Comparison of ENCODE assay signal across 8 cellular contexts in the genomic region with DNA sequence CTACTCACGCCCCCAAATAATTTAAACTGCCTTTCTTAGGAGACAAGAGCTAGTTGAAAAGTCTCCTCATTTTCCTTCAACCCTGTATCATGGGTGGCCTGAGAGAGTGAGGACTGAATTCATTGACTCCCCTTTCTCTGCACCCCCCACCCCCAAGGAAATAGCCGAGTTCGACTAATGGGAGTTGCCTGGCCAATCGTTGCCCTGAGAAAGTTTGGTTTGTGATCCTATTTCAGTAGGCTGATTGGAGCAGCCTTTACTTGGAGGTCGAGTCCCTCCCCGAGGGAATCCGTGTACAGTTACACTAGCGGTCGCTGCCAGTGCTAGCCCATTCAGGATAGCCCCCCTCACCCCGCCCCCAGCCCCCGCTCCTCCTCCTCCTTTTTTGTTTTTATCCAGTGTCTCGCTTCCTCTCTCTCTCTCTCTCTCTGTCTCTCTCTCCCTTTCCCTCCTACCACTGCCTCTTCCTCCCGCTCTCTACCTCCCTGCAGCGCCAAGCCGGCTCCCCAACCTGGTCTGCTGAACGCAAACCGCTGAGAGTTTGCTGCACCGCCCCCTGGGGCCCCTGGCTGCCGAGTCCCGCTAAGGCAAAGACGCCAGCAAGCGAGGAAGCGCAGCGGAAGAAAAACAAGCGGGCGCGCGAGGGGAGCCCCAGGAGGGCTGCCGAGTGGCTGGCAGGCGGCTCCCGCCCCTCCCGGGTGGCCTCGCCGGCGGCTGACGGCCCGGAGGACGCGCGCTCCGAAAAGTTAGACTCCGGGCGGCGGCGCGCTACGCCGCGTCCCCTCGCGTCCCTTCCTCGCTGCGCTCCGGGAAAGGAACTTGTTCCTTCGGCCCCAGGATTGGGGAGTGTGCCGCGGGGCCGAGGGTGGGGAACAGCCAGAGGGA. TPM values are rescaled to one million over a fixed set of nuclear protein-coding genes. Genes with fewer than 3 reads are reported as not detected.
A peak's percentile ranks its signal among the peaks of the same experiment; 100 is the strongest.
DNase-seq lines count a peak whose midpoint lies in the region; TF ChIP-seq lines count a peak whose summit lies in the region.

A gene (plus strand): TSS at position 419 of the 885 bp plus-strand sequence. CDS start 524 bp downstream, outside the sequence.

- H2BK120ac ChIP-seq in H9 (ENCODE audit: low read depth, low read length, poor library complexity, severe bottlenecking) (no peak within 1 kb of the TSS), mesenchymal stem cell (ENCODE audit: low read depth, low read length) (no peak within 1 kb of the TSS)

- H3K9ac ChIP-seq in H9 (ENCODE audit: extremely low read depth, insufficient read length, low read length) (peak within 1 kb of the TSS; percentile 50), mesenchymal stem cell (ENCODE audit: low read length) (peak within 1 kb of the TSS; percentile 84)

- H2AK5ac ChIP-seq in H9 (ENCODE audit: insufficient read length, low read length) (no peak within 1 kb of the TSS), mesenchymal stem cell (ENCODE audit: low read length, severe bottlenecking) (no peak within 1 kb of the TSS)

- H3K4me3 ChIP-seq in DOHH2 (ENCODE audit: low read length) (peak within 1 kb of the TSS; percentile 61), dorsolateral prefrontal cortex (peak within 1 kb of the TSS; percentile 43 to 74 (median 59)), mesenchymal stem cell (ENCODE audit: insufficient read depth in 1 of 2, low read depth in 1 of 2, low read length in 2 of 2) (peak within 1 kb of the TSS; percentile 65 to 91)

- H3T11ph ChIP-seq in H9 (ENCODE audit: low read length), result no peak within 1 kb of the TSS

- H3K9me3 ChIP-seq in DOHH2 (ENCODE audit: control insufficient read depth, insufficient read depth, low read length), result no peaks in the 10 kb centered on the region
- no peaks in the 10 kb centered on the region for H3K9me3 ChIP-seq in H9 (ENCODE audit: control insufficient read depth, low read depth, low read length)
- H3K9me3 ChIP-seq in mesenchymal stem cell (ENCODE audit: control insufficient read depth, low read length), result no peaks in the 10 kb centered on the region

- H3K36me3 Mint-ChIP-seq in H9 (ENCODE audit: insufficient read depth in 1 of 3, low read depth in 3 of 3), result peaks cover 5 to 12% (median 11%) of the 10 kb centered on the region in 3 experiments; a peak in 5 of 7 replicates

- H4K5ac ChIP-seq in H9 (ENCODE audit: insufficient read length, low read depth, low read length), result no peak within 1 kb of the TSS

- no peak within 1 kb of the TSS for H2BK5ac ChIP-seq in H9 (ENCODE audit: insufficient read length, low read length)
- H2BK5ac ChIP-seq in mesenchymal stem cell (ENCODE audit: low read depth, low read length, poor library complexity, severe bottlenecking), result no peak within 1 kb of the TSS

- H2BK15ac ChIP-seq in H9 (ENCODE audit: low read depth, low read length) (no peak within 1 kb of the TSS), mesenchymal stem cell (ENCODE audit: low read depth, poor library complexity, severe bottlenecking) (no peak within 1 kb of the TSS)

- peak within 1 kb of the TSS; percentile 69; the same call in 1 of the 2 replicates for H3K14ac ChIP-seq in H9 (ENCODE audit: insufficient read depth, low read length)
- peak within 1 kb of the TSS in 1 of 2 experiments; percentile 18 for H3K14ac ChIP-seq in mesenchymal stem cell (ENCODE audit: low read length in 2 of 2)

- DNase-seq in H9 (peak; percentile 93), NCI-H1930 (lab: John Stamatoyannopoulos, UW) (peak; percentile 40 to 50), dorsolateral prefrontal cortex (peak in 4 of 10 donors; percentile 19 to 51 (median 48)), mesenchymal stem cell (peak; percentile 53), NCI-H187 (lab: John Stamatoyannopoulos, UW) (no peak)
- peak; percentile 75 for DNase-seq in activated CD4-positive, alpha-beta T cell treated with anti-CD3 and anti-CD28 coated beads, Interleukin-2, amount 50 U/mL, for 1 hour
- DNase-seq in stimulated activated CD8-positive, alpha-beta memory T cell treated with anti-CD3 and anti-CD28 coated beads, Interleukin-15, amount 100 ng/mL, for 48 hours (ENCODE audit: low read depth in 2 of 2), result peak; percentile 63 to 67

- H3K36me3 ChIP-seq in DOHH2 (ENCODE audit: control insufficient read depth, low read length), result no peaks in the 10 kb centered on the region
- H3K36me3 ChIP-seq in mesenchymal stem cell (ENCODE audit: control insufficient read depth in 1 of 2, insufficient read depth in 2 of 2, low read depth in 1 of 2, low read length in 2 of 2), result no peaks in the 10 kb centered on the region

- H3K27ac ChIP-seq in DOHH2 (ENCODE audit: low read depth, low read length) (no peak within 1 kb of the TSS), H9 (ENCODE audit: insufficient read length, low read depth, low read length) (no peak within 1 kb of the TSS), dorsolateral prefrontal cortex (peak within 1 kb of the TSS in 39 of 59 donors; percentile 7 to 83 (median 56)), mesenchymal stem cell (ENCODE audit: low read length, poor library complexity, severe bottlenecking) (no peak within 1 kb of the TSS)

- no peak within 1 kb of the TSS for H3K56ac ChIP-seq in H9 (ENCODE audit: insufficient read length, low read depth, low read length)

- peaks cover 54% of the 10 kb centered on the region for H3K27me3 Mint-ChIP-seq in H9 (ENCODE audit: low read depth)

- H3K4me2 ChIP-seq in DOHH2 (ENCODE audit: low read length) (peak within 1 kb of the TSS; percentile 62), H9 (ENCODE audit: insufficient read depth, insufficient read length, low read length) (peak within 1 kb of the TSS; percentile 80), mesenchymal stem cell (ENCODE audit: low read length, poor library complexity, severe bottlenecking) (peak within 1 kb of the TSS; percentile 92)

- H2BK12ac ChIP-seq in H9 (ENCODE audit: insufficient read length, low read depth, low read length), result no peak within 1 kb of the TSS
- no peak within 1 kb of the TSS for H2BK12ac ChIP-seq in mesenchymal stem cell (ENCODE audit: low read length in 2 of 2)

- 0 out of 5 replicates have a peak, but pooled peaks cover 0 to 2% of the 10 kb centered on the region in 2 experiments for H3K9me3 Mint-ChIP-seq in H9

- intact Hi-C loops in dorsolateral prefrontal cortex (cut with DNase I), result no loop called here

- no peak within 1 kb of the TSS for H4K8ac ChIP-seq in H9 (replicated peaks; ENCODE audit: insufficient read length, low read depth, low read length)
- peak within 1 kb of the TSS; percentile 76 for H4K8ac ChIP-seq in mesenchymal stem cell (ENCODE audit: low read length)

- H4K91ac ChIP-seq in H9 (ENCODE audit: insufficient read length, low read depth, low read length) (no peak within 1 kb of the TSS), mesenchymal stem cell (ENCODE audit: low read length) (no peak within 1 kb of the TSS)

- no peak within 1 kb of the TSS for H3K23ac ChIP-seq in H9 (ENCODE audit: insufficient read length, low read depth, low read length)
- H3K23ac ChIP-seq in mesenchymal stem cell (ENCODE audit: low read length in 2 of 2), result peak within 1 kb of the TSS in 1 of 2 experiments; percentile 23

- H3K27me3 ChIP-seq in DOHH2 (ENCODE audit: control insufficient read depth, low read length) (peaks cover 15% of the 10 kb centered on the region), H9 (ENCODE audit: insufficient read depth, low read length) (no peaks in the 10 kb centered on the region; the same call in 1 of the 2 replicates), dorsolateral prefrontal cortex (peaks cover 0 to 40% (median 17%) of the 10 kb centered on the region in 45 donors), mesenchymal stem cell (ENCODE audit: control insufficient read depth in 1 of 2, insufficient read depth in 1 of 2, low read length in 2 of 2) (peaks cover 14 to 40% of the 10 kb centered on the region in 2 experiments)

- H3K4me1 ChIP-seq in DOHH2 (ENCODE audit: control insufficient read depth, low read length) (no peaks in the 10 kb centered on the region), H9 (ENCODE audit: insufficient read depth, low read length) (peaks cover 10% of the 10 kb centered on the region; the same call in 1 of the 2 replicates), mesenchymal stem cell (ENCODE audit: control insufficient read depth, insufficient read depth, low read depth, low read length) (peaks cover 15% of the 10 kb centered on the region)

- H2AFZ ChIP-seq in H9 (ENCODE audit: low read length), result no peak within 1 kb of the TSS
- peak within 1 kb of the TSS; percentile 93 for H2AFZ ChIP-seq in mesenchymal stem cell (ENCODE audit: low read depth, low read length)

- TF ChIP-seq CTCF in DOHH2 (IDR thresholded peaks at IDR 0.05; ENCODE audit: low read depth, low read length, poor library complexity, severe bottlenecking) (no peak), H9 (conservative IDR thresholded peaks at IDR 0.05) (no peak; the same call in 2 of the 3 replicates), dorsolateral prefrontal cortex (IDR thresholded peaks at IDR 0.05 in 54 of 56, conservative IDR thresholded peaks at IDR 0.05 in 2 of 56; ENCODE audit: low read depth in 1 of 56, partially characterized antibody in 56 of 56) (peak in 4 of 56 donors; percentile 8 to 9 (median 8))

- H3K4me3 Mint-ChIP-seq in H9, result peak within 1 kb of the TSS; percentile 84 to 92

- H3K79me1 ChIP-seq in H9 (ENCODE audit: insufficient read depth, low read depth, low read length, poor library complexity, severe bottlenecking) (no peaks in the 10 kb centered on the region), mesenchymal stem cell (replicated peaks; ENCODE audit: low read length, poor library complexity, severe bottlenecking) (no peaks in the 10 kb centered on the region)

- H4K20me1 ChIP-seq in DOHH2 (ENCODE audit: control insufficient read depth, insufficient read depth, low read depth, low read length) (no peaks in the 10 kb centered on the region), H9 (ENCODE audit: control insufficient read depth, insufficient read depth, insufficient read length) (no peaks in the 10 kb centered on the region)

- no peaks in the 10 kb centered on the region for H3F3A ChIP-seq in DOHH2 (ENCODE audit: control insufficient read depth, insufficient read depth)

- peaks cover 56 to 66% of the 10 kb centered on the region in 2 experiments for H3K4me1 Mint-ChIP-seq in H9

- no CpG with 5 or more reads among the region's 58 CpGs for WGBS in H9 (ENCODE audit: extremely low coverage, insufficient read length, low lambda C conversion rate)
- WGBS in mesenchymal stem cell, result 1% methylated on average over 58 of the region's 58 CpGs

- no peaks in the 10 kb centered on the region for H3K79me2 ChIP-seq in DOHH2 (ENCODE audit: control insufficient read depth, low read length)
- no peaks in the 10 kb centered on the region for H3K79me2 ChIP-seq in H9 (ENCODE audit: insufficient read depth, low read length)

- H3K18ac ChIP-seq in H9 (ENCODE audit: insufficient read length, low read depth, low read length) (peak within 1 kb of the TSS; percentile 71), mesenchymal stem cell (ENCODE audit: low read depth in 1 of 2, low read length in 2 of 2) (peak within 1 kb of the TSS in 1 of 2 experiments; percentile 18)

- no peak within 1 kb of the TSS for H3K4ac ChIP-seq in H9 (ENCODE audit: low read depth, low read length)
- H3K4ac ChIP-seq in mesenchymal stem cell (ENCODE audit: low read depth in 1 of 2, low read length in 2 of 2), result no peak within 1 kb of the TSS

- H3K9me2 ChIP-seq in DOHH2 (replicated peaks; ENCODE audit: control insufficient read depth, low read length), result no peaks in the 10 kb centered on the region

- H2BK20ac ChIP-seq in H9 (ENCODE audit: low read depth, low read length, poor library complexity, severe bottlenecking), result no peak within 1 kb of the TSS

- H3K23me2 ChIP-seq in H9 (ENCODE audit: insufficient read length, low read depth, low read length, poor library complexity, severe bottlenecking), result peaks cover 8% of the 10 kb centered on the region

- H3K27ac Mint-ChIP-seq in H9, result peak within 1 kb of the TSS in 2 of 3 experiments; percentile 44 to 95; a peak in 4 of 7 replicates

RNA-seq across cellular contexts. Expression of the gene that starts here (rescaled TPM):
- total RNA-seq in H9 (2021) (24.7 and 25.9 TPM in 2 replicates), dorsolateral prefrontal cortex (100 to 1,000 TPM in 104 of 120 experiments, 10 to 100 TPM in 16; 45.6 to 169 (median 124) TPM)
- polyA plus RNA-seq in mesenchymal stem cell (2013, experiment 1 of 2), result 1.1 TPM
- 0.97 TPM for polyA plus RNA-seq in mesenchymal stem cell (2013, experiment 2 of 2)

Comparison
In these comparisons a context has a peak if more than half of its experiments do, and no peak if none do; other contexts are left out.
1. H3K27ac ChIP-seq: peak in dorsolateral prefrontal cortex (39 of 59); none in DOHH2 (single experiment), H9 (single experiment) and mesenchymal stem cell (single experiment).
2. DNase-seq: peak in H9 (single experiment), NCI-H1930 (2 of 2), activated CD4-positive, alpha-beta T cell treated with anti-CD3 and anti-CD28 coated beads, Interleukin-2, amount 50 U/mL, for 1 hour (single experiment), mesenchymal stem cell (single experiment) and stimulated activated CD8-positive, alpha-beta memory T cell treated with anti-CD3 and anti-CD28 coated beads, Interleukin-15, amount 100 ng/mL, for 48 hours (2 of 2); none in NCI-H187 (0 of 2).
3. Peak in every context shown above with its lines, with median percentiles within 50 percentile points of each other: H3K4me2 ChIP-seq and H3K4me3 ChIP-seq.